15 cellular contexts compared by ENCODE assay signal in genomic region chr5:177018341-177018740, GRCh38. TPM values are rescaled to one million over a fixed set of nuclear protein-coding genes. Genes with fewer than 3 reads are reported as not detected.
DNase-seq lines count a peak whose midpoint lies in the region; ATAC-seq, FAIRE-seq and TF ChIP-seq lines count a peak whose summit lies in the region.
"Had no signal": no experiment of that assay in that cellular context is flagged by ENCODE, and none has a peak within 500 bp of the region (broad histone marks: within the 10 kb centered on the region; RNA-seq: fewer than 3 reads in every experiment).

No MANE protein-coding gene starts in this region.

- intact Hi-C loops in K562 (cut with micrococcal nuclease): no loop called here

- no peak overlapping the region for H3K4me2 ChIP-seq in K562 (ENCODE audit: insufficient read depth, low read length)
- H3K4me2 ChIP-seq: A549 had no signal

- in situ Hi-C loops in K562 (cut with MboI): no loop called here

- H3K27ac ChIP-seq in K562 (ENCODE audit: extremely low read depth, low read depth, low read length): no peak overlapping the region
- H3K27ac ChIP-seq: A549, GM23248 had no signal

- TF ChIP-seq POLR2A in K562 (conservative IDR thresholded peaks at IDR 0.05): no peak

- no peak overlapping the region for H3K9ac ChIP-seq in K562 (ENCODE audit: insufficient read depth in 1 of 2, low read depth in 2 of 2, low read length in 2 of 2)
- H3K9ac ChIP-seq: GM23248 had no signal

- DNase-seq in NCI-H748 (lab: John Stamatoyannopoulos, UW; ENCODE audit: unreplicated experiment) (peak; percentile 21), NCI-H748 treated with DMSO at 0.1 percent for 48 hours (lab: John Stamatoyannopoulos, UW) (no peak), NCI-H146 treated with DMSO at 0.1 percent for 48 hours (lab: John Stamatoyannopoulos, UW; ENCODE audit: unreplicated experiment) (peak; percentile 1), K562 (ENCODE audit: extremely low read depth in 1 of 4, low spot score in 3 of 4) (no peak), neural crest cell (ENCODE audit: low read depth, low spot score) (no peak), Ammon's horn (ENCODE audit: low spot score) (no peak)
- DNase-seq in activated naive CD4-positive, alpha-beta T cell (lab: John Stamatoyannopoulos, UW): no peak
- DNase-seq: CD8-positive, alpha-beta T cell; COR-L47; GM23248; H7; IMR-90 had no signal

- H3K4me3 ChIP-seq in K562: no peak overlapping the region
- H3K4me3 ChIP-seq: A549, GM23248 had no signal

- H2AFZ ChIP-seq in K562 (ENCODE audit: low read depth, low read length): no peak overlapping the region
- H2AFZ ChIP-seq: GM23248 had no signal

- H3K79me2 ChIP-seq in K562 (ENCODE audit: control insufficient read depth, insufficient read depth, low read length): peaks cover 32% of the 10 kb centered on the region

- H3K27me3 Mint-ChIP-seq in neural crest cell (ENCODE audit: low read depth): no peaks in the 10 kb centered on the region

- H3K9me3 ChIP-seq in K562 (replicated peaks; ENCODE audit: control insufficient read depth, insufficient read depth, low read depth, low read length): no peaks in the 10 kb centered on the region
- H3K9me3 ChIP-seq: A549 had no signal

- peaks cover 9 to 15% of the 10 kb centered on the region in 2 experiments; a peak in 4 of 5 replicates for H3K4me1 ChIP-seq in K562 (replicated peaks in 1 of 2; ENCODE audit: control insufficient read depth in 2 of 2, insufficient read depth in 2 of 2, low read length in 2 of 2)

- TF ChIP-seq CTCF in K562 (IDR thresholded peaks at IDR 0.05 in 2 of 3, conservative IDR thresholded peaks at IDR 0.05 in 1 of 3; ENCODE audit: insufficient read depth in 2 of 3, low read depth in 1 of 3, low read length in 3 of 3): no peak
- TF ChIP-seq CTCF in neural crest cell (conservative IDR thresholded peaks at IDR 0.05): no peak

- WGBS in K562 (ENCODE audit: insufficient coverage, low coverage, missing lambda C conversion rate): 63% methylated on average over 2 of the region's 2 CpGs

- no peak for ATAC-seq in K562
- no peak for ATAC-seq in HG03175 (IDR thresholded peaks at IDR 0.05; ENCODE audit: unreplicated experiment)
- ATAC-seq: A549; CD8-positive, alpha-beta T cell had no signal

- no peaks in the 10 kb centered on the region for H3K36me3 Mint-ChIP-seq in neural crest cell (ENCODE audit: low read depth)

- H4K20me1 ChIP-seq in K562 (replicated peaks; ENCODE audit: control insufficient read depth, insufficient read depth, low read length): no peaks in the 10 kb centered on the region

- H3K9me1 ChIP-seq in K562 (ENCODE audit: control insufficient read depth, insufficient read depth, low read length): no peaks in the 10 kb centered on the region

- no peak for TF ChIP-seq RAD21 in K562 (CRISPR knock-in tag; conservative IDR thresholded peaks at IDR 0.05 in 1 of 2, IDR thresholded peaks at IDR 0.05 in 1 of 2)

- no peaks in the 10 kb centered on the region for H3K36me3 ChIP-seq in K562 (ENCODE audit: control insufficient read depth, insufficient read depth, low read length)

- no peak overlapping the region for H3K27ac Mint-ChIP-seq in neural crest cell (ENCODE audit: unreplicated experiment)
- H3K27ac Mint-ChIP-seq: CD14-positive monocyte; CD8-positive, alpha-beta T cell had no signal

- peaks cover 18% of the 10 kb centered on the region for H3K4me1 Mint-ChIP-seq in neural crest cell

- no peak for TF ChIP-seq EP300 in K562 (IDR thresholded peaks at IDR 0.05; ENCODE audit: low read length)

- no peaks in the 10 kb centered on the region for H3K27me3 ChIP-seq in K562 (ENCODE audit: control insufficient read depth in 2 of 2, insufficient read depth in 2 of 2, low read length in 2 of 2)

- POLR2A ChIA-PET in K562 (lab: Yijun Ruan, JAX): no interaction called here

- H3K4me3 Mint-ChIP-seq in neural crest cell: peak overlapping the region; percentile 62
- H3K4me3 Mint-ChIP-seq: CD14-positive monocyte; CD8-positive, alpha-beta T cell had no signal

- BruUV-seq in K562 (replicated peaks; lab: Mats Ljungman, UMichigan): no TSS peak

- CTCF ChIA-PET in K562 (lab: Yijun Ruan, JAX; ENCODE audit: low intra/inter-chr PET ratio): no interaction called here

- no peaks in the 10 kb centered on the region for H3K9me3 Mint-ChIP-seq in neural crest cell
- H3K9me3 Mint-ChIP-seq: CD8-positive, alpha-beta T cell had no signal

- no peak for FAIRE-seq in K562 (lab: Jason Lieb, UNC)
- FAIRE-seq: A549 had no signal

TF ChIP-seq in K562, 482 proteins besides CTCF, POLR2A, EP300 and RAD21:
- TF ChIP-seq RFX1 (IDR thresholded peaks at IDR 0.05): peak; percentile 21; the same call in 1 of the 2 replicates
- no peak for TF ChIP-seq ZBTB7A (IDR thresholded peaks at IDR 0.05; ENCODE audit: borderline replicate concordance, control insufficient read depth, low read depth, low read length)
TF ChIP-seq in K562: peak in this region for 1.

RNA-seq across cellular contexts. Expression of gene ZNF346, which starts 4.2 kb away (rescaled TPM):
- total RNA-seq in K562 (2011; cell fraction: chromatin; rRNA removed; ENCODE audit: low replicate concordance): 84.4 and 88.6 TPM in 2 replicates
- 41.8 and 47.2 TPM in 2 replicates for total RNA-seq in K562 (2011; cell fraction: nucleolus; rRNA removed)
- total RNA-seq in K562 (2011; cell fraction: nucleoplasm; rRNA removed): 67.8 and 84.8 TPM in 2 replicates
- total RNA-seq in K562 (2014; rRNA removed) (19.5 and 29.8 TPM in 2 replicates), K562 (2014; rRNA removed; fragmentation: Illumina TruSeq; extraction: Trizol) (20.1 and 23.1 TPM in 2 replicates), K562 (2015; rRNA removed; fragmentation: Illumina TruSeq; extraction: Trizol) (20.8 and 21.8 TPM in 2 replicates), K562 (2021) (20.5 and 21.1 TPM in 2 replicates), neural crest cell (39.6 and 41.5 TPM in 2 replicates)
- polyA plus RNA-seq in K562 (2011; rRNA removed) (21.7 and 24.6 TPM in 2 replicates), K562 (2014; fragmentation: Illumina TruSeq; extraction: Trizol) (24.8 and 25.1 TPM in 2 replicates), K562 (2014; fragmentation: Nextera tagmentation; extraction: Ambion mirVana) (1 to 10 TPM; 5.0 to 6.5 TPM), K562 (2014; rRNA removed) (16.8 and 20.2 TPM in 2 replicates)
- 21.5 and 22.3 TPM in 2 replicates for polyA plus RNA-seq in K562 (2011; cell fraction: cytosol; rRNA removed)
- 27.9 and 29.2 TPM in 2 replicates for polyA plus RNA-seq in K562 (2011; cell fraction: nucleus; rRNA removed)
- 16.4 and 19.9 TPM in 2 replicates for polyA plus RNA-seq in K562 (2012)
- 24.4 and 25.1 TPM in 2 replicates for polyA minus RNA-seq in K562 (2011; rRNA and poly(A)+ RNA removed)
- polyA minus RNA-seq in K562 (2011; cell fraction: cytosol; rRNA and poly(A)+ RNA removed): 11.6 and 18.0 TPM in 2 replicates
- polyA minus RNA-seq in K562 (2011; cell fraction: nucleus; rRNA and poly(A)+ RNA removed): 14.3 and 22.0 TPM in 2 replicates

RNA-seq across cellular contexts. Expression of gene UIMC1, which starts 11.8 kb away (rescaled TPM):
- total RNA-seq in K562 (2011; cell fraction: chromatin; rRNA removed; ENCODE audit: low replicate concordance): 63.6 and 136 TPM in 2 replicates
- total RNA-seq in K562 (2011; cell fraction: nucleolus; rRNA removed): 26.2 and 34.3 TPM in 2 replicates
- 68.0 and 110 TPM in 2 replicates for total RNA-seq in K562 (2011; cell fraction: nucleoplasm; rRNA removed)
- total RNA-seq in K562 (2014; rRNA removed) (28.5 and 33.3 TPM in 2 replicates), K562 (2014; rRNA removed; fragmentation: Illumina TruSeq; extraction: Trizol) (51.7 and 52.3 TPM in 2 replicates), K562 (2015; rRNA removed; fragmentation: Illumina TruSeq; extraction: Trizol) (41.6 and 49.2 TPM in 2 replicates), K562 (2021) (44.8 and 46.3 TPM in 2 replicates), neural crest cell (45.4 and 46.6 TPM in 2 replicates)
- polyA plus RNA-seq in K562 (2011; rRNA removed) (31.1 and 33.5 TPM in 2 replicates), K562 (2014; fragmentation: Illumina TruSeq; extraction: Trizol) (37.6 and 43.7 TPM in 2 replicates), K562 (2014; fragmentation: Nextera tagmentation; extraction: Ambion mirVana) (10 to 100 TPM; 14.9 to 23.6 TPM), K562 (2014; rRNA removed) (34.0 and 36.8 TPM in 2 replicates)
- polyA plus RNA-seq in K562 (2011; cell fraction: cytosol; rRNA removed): 7.2 and 16.6 TPM in 2 replicates
- polyA plus RNA-seq in K562 (2011; cell fraction: nucleus; rRNA removed): 35.3 and 51.1 TPM in 2 replicates
- 21.9 and 25.1 TPM in 2 replicates for polyA plus RNA-seq in K562 (2012)
- 47.1 and 79.1 TPM in 2 replicates for polyA minus RNA-seq in K562 (2011; rRNA and poly(A)+ RNA removed)
- polyA minus RNA-seq in K562 (2011; cell fraction: cytosol; rRNA and poly(A)+ RNA removed): 20.4 and 21.0 TPM in 2 replicates
- polyA minus RNA-seq in K562 (2011; cell fraction: nucleus; rRNA and poly(A)+ RNA removed): 22.8 and 45.4 TPM in 2 replicates

Comparison
In these comparisons a context has a peak if more than half of its experiments do, and no peak if none do; other contexts are left out.
1. DNase-seq: peak in NCI-H748 (single experiment) and NCI-H146 treated with DMSO at 0.1 percent for 48 hours (single experiment); none in NCI-H748 treated with DMSO at 0.1 percent for 48 hours (single experiment), K562 (0 of 4), neural crest cell (single experiment), activated naive CD4-positive, alpha-beta T cell (0 of 4) and Ammon's horn (single experiment).